Comparison of ENCODE assay signal across 5 cellular contexts in the genomic region with DNA sequence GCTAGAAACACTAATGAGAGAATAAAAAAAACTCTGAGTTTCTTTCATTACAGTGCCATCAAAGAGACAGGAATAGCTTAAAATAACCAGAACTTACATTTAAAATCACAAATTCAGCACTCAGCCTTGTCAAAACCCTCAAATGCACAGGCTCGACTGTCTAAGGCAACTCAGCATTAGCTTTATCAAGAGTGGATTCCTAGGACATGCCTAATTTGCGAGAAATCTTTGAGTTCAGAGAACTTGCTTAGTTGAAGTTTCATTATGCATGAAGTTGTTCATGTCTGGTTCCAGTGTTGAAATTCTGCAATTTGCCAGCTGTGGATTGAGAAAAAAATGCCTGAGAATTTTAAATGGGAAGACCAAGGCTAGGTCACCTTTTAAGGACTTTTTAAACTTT.
"Had no signal": no experiment of that assay in that cellular context is flagged by ENCODE, and none has a peak within 500 bp of the region (broad histone marks: within the 10 kb centered on the region; RNA-seq: fewer than 3 reads in every experiment).

No MANE protein-coding gene starts in this region.

- H3K4me2 ChIP-seq: GM23338 had no signal

- H2AFZ ChIP-seq: GM23338 had no signal

- DNase-seq: H9, HCEC 1CT, IMR-90 had no signal

- H3K4me3 ChIP-seq: GM23338, K562 had no signal

- ATAC-seq: GM23338, K562 had no signal
